In genomic region chr3:63970596-63971468, GRCh38 we compare ENCODE assay signal across 10 cellular contexts. TPM values are rescaled to one million over a fixed set of nuclear protein-coding genes. Genes with fewer than 3 reads are reported as not detected.
DNase-seq lines count a peak whose midpoint lies in the region; ATAC-seq and TF ChIP-seq lines count a peak whose summit lies in the region.
"Had no signal": no experiment of that assay in that cellular context is flagged by ENCODE, and none has a peak within 500 bp of the region (broad histone marks: within the 10 kb centered on the region; RNA-seq: fewer than 3 reads in every experiment).

No MANE protein-coding gene starts in this region.

- H3K9ac ChIP-seq in ES-I3 (ENCODE audit: low read depth, low read length) = peak overlapping the region; percentile 19

- no peak for ATAC-seq in GM21717 (IDR thresholded peaks at IDR 0.05; ENCODE audit: unreplicated experiment)

- peak overlapping the region; percentile 90 for H3K27ac Mint-ChIP-seq in activated CD4-positive, alpha-beta memory T cell treated with anti-CD3 and anti-CD28 coated beads for 36 hours

- POLR2A ChIA-PET in activated CD4-positive, alpha-beta memory T cell treated with anti-CD3 and anti-CD28 coated beads for 36 hours (lab: Charles Lee) = interaction anchor here (0.7 kb wide), 1 partner anchor 12 kb away, joined by 3 read pairs; no protein-coding TSS in a partner anchor

- no peak for DNase-seq in activated CD4-positive, alpha-beta memory T cell treated with anti-CD3 and anti-CD28 coated beads for 36 hours
- DNase-seq in left ventricle myocardium inferior (no peak), pons (ENCODE audit: low spot score) (peak; percentile 83), NCI-H2171 (lab: John Stamatoyannopoulos, UW) (no peak), NCI-H1417 treated with DMSO at 0.1 percent for 48 hours (lab: John Stamatoyannopoulos, UW) (no peak), cortex of kidney (lab: John Stamatoyannopoulos, UW) (no peak)
- DNase-seq: naive B cell; stimulated activated naive CD4-positive, alpha-beta T cell treated with Interleukin-2 at 50 U/mL for 16 hours had no signal

- H3K9me3 Mint-ChIP-seq in activated CD4-positive, alpha-beta memory T cell treated with anti-CD3 and anti-CD28 coated beads for 36 hours = no peaks in the 10 kb centered on the region
- H3K9me3 Mint-ChIP-seq: naive B cell had no signal

- H3K36me3 Mint-ChIP-seq in activated CD4-positive, alpha-beta memory T cell treated with anti-CD3 and anti-CD28 coated beads for 36 hours = peaks cover 5% of the 10 kb centered on the region

- H3K27me3 Mint-ChIP-seq in activated CD4-positive, alpha-beta memory T cell treated with anti-CD3 and anti-CD28 coated beads for 36 hours = no peaks in the 10 kb centered on the region
- H3K27me3 Mint-ChIP-seq: naive B cell had no signal

- intact Hi-C loops in activated CD4-positive, alpha-beta memory T cell treated with anti-CD3 and anti-CD28 coated beads for 36 hours (cut with micrococcal nuclease) = no loop called here
- intact Hi-C loops in left ventricle myocardium inferior (cut with micrococcal nuclease) = no loop called here

- peak overlapping the region; percentile 44 for H3K27ac ChIP-seq in left ventricle myocardium inferior (replicated peaks)

- H3K4me1 ChIP-seq in ES-I3 (ENCODE audit: insufficient read depth, low read length) (peaks cover 51% of the 10 kb centered on the region), left ventricle myocardium inferior (peaks cover 71% of the 10 kb centered on the region)

- no peaks in the 10 kb centered on the region for H3K27me3 ChIP-seq in left ventricle myocardium inferior (ENCODE audit: low read depth)

- H3K4me1 Mint-ChIP-seq in activated CD4-positive, alpha-beta memory T cell treated with anti-CD3 and anti-CD28 coated beads for 36 hours (ENCODE audit: low read depth) = peaks cover 91% of the 10 kb centered on the region

- CTCF ChIA-PET in activated CD4-positive, alpha-beta memory T cell treated with anti-CD3 and anti-CD28 coated beads for 36 hours (lab: Charles Lee) = interaction anchor here (1.5 to 25.3 kb wide), 3 partner anchors 8 to 23 kb away, joined by 3 to 360 read pairs (median 130); no protein-coding TSS in a partner anchor

- H3K4me3 Mint-ChIP-seq in activated CD4-positive, alpha-beta memory T cell treated with anti-CD3 and anti-CD28 coated beads for 36 hours = peak overlapping the region; percentile 71
- H3K4me3 Mint-ChIP-seq: naive B cell had no signal

- H3K9me3 ChIP-seq in ES-I3 (ENCODE audit: control insufficient read depth, insufficient read depth, low read length) (no peaks in the 10 kb centered on the region), left ventricle myocardium inferior (replicated peaks) (no peaks in the 10 kb centered on the region)

- no peak overlapping the region for H3K4me3 ChIP-seq in left ventricle myocardium inferior

- no peak for TF ChIP-seq CTCF in left ventricle myocardium inferior (IDR thresholded peaks at IDR 0.05; ENCODE audit: borderline replicate concordance)

- H3K36me3 ChIP-seq in ES-I3 (ENCODE audit: insufficient read depth, low read length) (no peaks in the 10 kb centered on the region; the same call in 1 of the 2 replicates), left ventricle myocardium inferior (no peaks in the 10 kb centered on the region)

RNA-seq across cellular contexts. Expression of gene PSMD6, which starts 52.5 kb away (rescaled TPM):
- 100 to 1,000 TPM; 104 to 109 TPM for total RNA-seq in activated CD4-positive, alpha-beta memory T cell treated with anti-CD3 and anti-CD28 coated beads for 36 hours
- 78.3 TPM for total RNA-seq in left ventricle myocardium inferior

RNA-seq across cellular contexts. Expression of gene SCAANT1, which starts 58.6 kb away (rescaled TPM):
- not detected for total RNA-seq in activated CD4-positive, alpha-beta memory T cell treated with anti-CD3 and anti-CD28 coated beads for 36 hours
- not detected for total RNA-seq in left ventricle myocardium inferior
